In genomic region chr6:90478789-90479602, GRCh38 we compare ENCODE assay signal across 8 cellular contexts.
DNase-seq lines count a peak whose midpoint lies in the region; ATAC-seq, FAIRE-seq and TF ChIP-seq lines count a peak whose summit lies in the region.

No MANE protein-coding gene starts in this region.

- peak; percentile 92 for FAIRE-seq in kidney (lab: Jason Lieb, UNC)

- intact Hi-C loops in kidney (cut with DNase I), result loop anchor here (10.0 kb wide), 1 partner anchor 534 kb away; no protein-coding TSS in a partner anchor

- ATAC-seq in GM19351 (IDR thresholded peaks at IDR 0.05; ENCODE audit: unreplicated experiment) (peak; percentile 78), HG03442 (IDR thresholded peaks at IDR 0.05; ENCODE audit: unreplicated experiment) (peak; percentile 89)

- H3K4me1 ChIP-seq in kidney (ENCODE audit: control insufficient read depth in 1 of 2, insufficient read depth in 1 of 2, low read depth in 1 of 2, low read length in 2 of 2), result peaks cover 0 to 5% of the 10 kb centered on the region in 2 donors

- H3K9me3 ChIP-seq in kidney (ENCODE audit: control insufficient read depth in 1 of 2, low read length in 2 of 2), result no peaks in the 10 kb centered on the region

- no peak overlapping the region for H3K9ac ChIP-seq in kidney (ENCODE audit: low read length in 2 of 2)

- peak; percentile 10 to 86 (median 74) for DNase-seq in C1 segment of cervical spinal cord (lab: John Stamatoyannopoulos, UW)
- peak; percentile 65 for DNase-seq in NCI-H446 treated with DMSO at 0.1 percent for 48 hours (lab: John Stamatoyannopoulos, UW)
- peak; percentile 44 to 56 (median 49) for DNase-seq in activated CD4-positive, CD25-positive, alpha-beta regulatory T cell (lab: John Stamatoyannopoulos, UW)
- DNase-seq in central memory CD4-positive, alpha-beta T cell, result peak; percentile 79
- DNase-seq in kidney, result peak; percentile 94
- DNase-seq in stimulated activated CD4-positive, alpha-beta T cell treated with anti-CD3 and anti-CD28 coated beads, Interleukin-2, amount 100 ng/mL, for 24 hours, result peak; percentile 83 to 84

- no peak overlapping the region for H3K27ac ChIP-seq in kidney (ENCODE audit: low read depth in 2 of 2, low read length in 2 of 2)

- no peaks in the 10 kb centered on the region for H3K36me3 ChIP-seq in kidney (ENCODE audit: control insufficient read depth in 1 of 2, insufficient read depth in 2 of 2, low read length in 2 of 2)

- no peak overlapping the region for H3K4me3 ChIP-seq in kidney (ENCODE audit: low read length in 2 of 2)

- TF ChIP-seq CTCF in kidney (IDR thresholded peaks at IDR 0.05; ENCODE audit: borderline replicate concordance, extremely low read depth, insufficient read depth), result peak; percentile 93
